Comparison of ENCODE assay signal across 1 cellular context in genomic region chr7:101220295-101220694, GRCh38.
TF ChIP-seq lines count a peak whose summit lies in the region.

No MANE protein-coding gene starts in this region.

TF ChIP-seq in HepG2, 621 proteins besides CTCF, POLR2A, EP300 and RAD21 (continues in another document):
- TF ChIP-seq HOXA9 (CRISPR knock-in tag; IDR thresholded peaks at IDR 0.05; ENCODE audit: borderline replicate concordance) = no peak
- TF ChIP-seq, protein P1, sequence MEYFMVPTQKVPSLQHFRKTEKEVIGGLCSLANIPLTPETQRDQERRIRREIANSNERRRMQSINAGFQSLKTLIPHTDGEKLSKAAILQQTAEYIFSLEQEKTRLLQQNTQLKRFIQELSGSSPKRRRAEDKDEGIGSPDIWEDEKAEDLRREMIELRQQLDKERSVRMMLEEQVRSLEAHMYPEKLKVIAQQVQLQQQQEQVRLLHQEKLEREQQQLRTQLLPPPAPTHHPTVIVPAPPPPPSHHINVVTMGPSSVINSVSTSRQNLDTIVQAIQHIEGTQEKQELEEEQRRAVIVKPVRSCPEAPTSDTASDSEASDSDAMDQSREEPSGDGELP (IDR thresholded peaks at IDR 0.05; ENCODE audit: borderline replicate concordance, low read depth) = peak; percentile 12; the same call in 1 of the 2 replicates
- 0 out of 2 replicates have a peak, but pooled peaks have one; percentile 16 for TF ChIP-seq SMAD3 (CRISPR knock-in tag; IDR thresholded peaks at IDR 0.05)
- TF ChIP-seq RXRA (CRISPR knock-in tag; IDR thresholded peaks at IDR 0.05) = no peak; the same call in 1 of the 2 replicates
- no peak for TF ChIP-seq ZC3H4 (CRISPR knock-in tag; IDR thresholded peaks at IDR 0.05; ENCODE audit: borderline replicate concordance)
- TF ChIP-seq MXD3 (CRISPR knock-in tag; IDR thresholded peaks at IDR 0.05) = no peak
- TF ChIP-seq KAT7 (CRISPR knock-in tag; IDR thresholded peaks at IDR 0.05; ENCODE audit: borderline replicate concordance) = no peak
- TF ChIP-seq, protein P2, sequence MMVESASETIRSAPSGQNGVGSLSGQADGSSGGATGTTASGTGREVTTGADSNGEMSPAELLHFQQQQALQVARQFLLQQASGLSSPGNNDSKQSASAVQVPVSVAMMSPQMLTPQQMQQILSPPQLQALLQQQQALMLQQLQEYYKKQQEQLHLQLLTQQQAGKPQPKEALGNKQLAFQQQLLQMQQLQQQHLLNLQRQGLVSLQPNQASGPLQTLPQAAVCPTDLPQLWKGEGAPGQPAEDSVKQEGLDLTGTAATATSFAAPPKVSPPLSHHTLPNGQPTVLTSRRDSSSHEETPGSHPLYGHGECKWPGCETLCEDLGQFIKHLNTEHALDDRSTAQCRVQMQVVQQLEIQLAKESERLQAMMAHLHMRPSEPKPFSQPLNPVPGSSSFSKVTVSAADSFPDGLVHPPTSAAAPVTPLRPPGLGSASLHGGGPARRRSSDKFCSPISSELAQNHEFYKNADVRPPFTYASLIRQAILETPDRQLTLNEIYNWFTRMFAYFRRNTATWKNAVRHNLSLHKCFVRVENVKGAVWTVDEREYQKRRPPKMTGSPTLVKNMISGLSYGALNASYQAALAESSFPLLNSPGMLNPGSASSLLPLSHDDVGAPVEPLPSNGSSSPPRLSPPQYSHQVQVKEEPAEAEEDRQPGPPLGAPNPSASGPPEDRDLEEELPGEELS (CRISPR knock-in tag; IDR thresholded peaks at IDR 0.05) = peak; percentile 37; the same call in 1 of the 2 replicates
- TF ChIP-seq, protein P3, sequence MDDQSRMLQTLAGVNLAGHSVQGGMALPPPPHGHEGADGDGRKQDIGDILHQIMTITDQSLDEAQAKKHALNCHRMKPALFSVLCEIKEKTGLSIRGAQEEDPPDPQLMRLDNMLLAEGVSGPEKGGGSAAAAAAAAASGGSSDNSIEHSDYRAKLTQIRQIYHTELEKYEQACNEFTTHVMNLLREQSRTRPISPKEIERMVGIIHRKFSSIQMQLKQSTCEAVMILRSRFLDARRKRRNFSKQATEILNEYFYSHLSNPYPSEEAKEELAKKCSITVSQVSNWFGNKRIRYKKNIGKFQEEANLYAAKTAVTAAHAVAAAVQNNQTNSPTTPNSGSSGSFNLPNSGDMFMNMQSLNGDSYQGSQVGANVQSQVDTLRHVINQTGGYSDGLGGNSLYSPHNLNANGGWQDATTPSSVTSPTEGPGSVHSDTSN (CRISPR knock-in tag; IDR thresholded peaks at IDR 0.05; ENCODE audit: borderline replicate concordance) = no peak
- TF ChIP-seq, protein P4, sequence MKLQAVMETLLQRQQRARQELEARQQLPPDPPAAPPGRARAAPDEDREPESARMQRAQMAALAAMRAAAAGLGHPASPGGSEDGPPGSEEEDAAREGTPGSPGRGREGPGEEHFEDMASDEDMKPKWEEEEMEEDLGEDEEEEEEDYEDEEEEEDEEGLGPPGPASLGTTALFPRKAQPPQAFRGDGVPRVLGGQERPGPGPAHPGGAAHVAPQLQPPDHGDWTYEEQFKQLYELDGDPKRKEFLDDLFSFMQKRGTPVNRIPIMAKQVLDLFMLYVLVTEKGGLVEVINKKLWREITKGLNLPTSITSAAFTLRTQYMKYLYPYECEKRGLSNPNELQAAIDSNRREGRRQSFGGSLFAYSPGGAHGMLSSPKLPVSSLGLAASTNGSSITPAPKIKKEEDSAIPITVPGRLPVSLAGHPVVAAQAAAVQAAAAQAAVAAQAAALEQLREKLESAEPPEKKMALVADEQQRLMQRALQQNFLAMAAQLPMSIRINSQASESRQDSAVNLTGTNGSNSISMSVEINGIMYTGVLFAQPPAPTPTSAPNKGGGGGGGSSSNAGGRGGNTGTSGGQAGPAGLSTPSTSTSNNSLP (IDR thresholded peaks at IDR 0.05; ENCODE audit: low read depth, low read length) = peak; percentile 75
- TF ChIP-seq CREB3 (CRISPR knock-in tag; IDR thresholded peaks at IDR 0.05) = no peak
- peak; percentile 23; the same call in 1 of the 2 replicates for TF ChIP-seq KDM6A (CRISPR knock-in tag; IDR thresholded peaks at IDR 0.05; ENCODE audit: low read depth)
- no peak for TF ChIP-seq LCORL (IDR thresholded peaks at IDR 0.05)
- TF ChIP-seq LCORL (CRISPR knock-in tag; IDR thresholded peaks at IDR 0.05) = peak; percentile 54; the same call in 1 of the 2 replicates
- peak; percentile 24 for TF ChIP-seq MED8 (CRISPR knock-in tag; IDR thresholded peaks at IDR 0.05; ENCODE audit: insufficient replicate concordance)
- peak; percentile 78 for TF ChIP-seq ZNF121 (CRISPR knock-in tag; IDR thresholded peaks at IDR 0.05)
- TF ChIP-seq, protein P5, sequence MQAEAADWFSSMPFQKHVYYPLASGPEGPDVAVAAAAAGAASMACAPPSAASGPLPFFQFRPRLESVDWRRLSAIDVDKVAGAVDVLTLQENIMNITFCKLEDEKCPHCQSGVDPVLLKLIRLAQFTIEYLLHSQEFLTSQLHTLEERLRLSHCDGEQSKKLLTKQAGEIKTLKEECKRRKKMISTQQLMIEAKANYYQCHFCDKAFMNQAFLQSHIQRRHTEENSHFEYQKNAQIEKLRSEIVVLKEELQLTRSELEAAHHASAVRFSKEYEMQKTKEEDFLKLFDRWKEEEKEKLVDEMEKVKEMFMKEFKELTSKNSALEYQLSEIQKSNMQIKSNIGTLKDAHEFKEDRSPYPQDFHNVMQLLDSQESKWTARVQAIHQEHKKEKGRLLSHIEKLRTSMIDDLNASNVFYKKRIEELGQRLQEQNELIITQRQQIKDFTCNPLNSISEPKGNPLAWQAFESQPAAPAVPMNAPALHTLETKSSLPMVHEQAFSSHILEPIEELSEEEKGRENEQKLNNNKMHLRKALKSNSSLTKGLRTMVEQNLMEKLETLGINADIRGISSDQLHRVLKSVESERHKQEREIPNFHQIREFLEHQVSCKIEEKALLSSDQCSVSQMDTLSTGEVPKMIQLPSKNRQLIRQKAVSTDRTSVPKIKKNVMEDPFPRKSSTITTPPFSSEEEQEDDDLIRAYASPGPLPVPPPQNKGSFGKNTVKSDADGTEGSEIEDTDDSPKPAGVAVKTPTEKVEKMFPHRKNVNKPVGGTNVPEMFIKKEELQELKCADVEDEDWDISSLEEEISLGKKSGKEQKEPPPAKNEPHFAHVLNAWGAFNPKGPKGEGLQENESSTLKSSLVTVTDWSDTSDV (CRISPR knock-in tag; IDR thresholded peaks at IDR 0.05) = no peak
- TF ChIP-seq ESRRA (CRISPR knock-in tag; IDR thresholded peaks at IDR 0.05; ENCODE audit: low read depth) = peak; percentile 81; the same call in 1 of the 2 replicates
- no peak for TF ChIP-seq MBNL3 (CRISPR knock-in tag; conservative IDR thresholded peaks at IDR 0.05)
- no peak for TF ChIP-seq ZNF549 (CRISPR knock-in tag; IDR thresholded peaks at IDR 0.05)
- TF ChIP-seq ATAD3A (CRISPR knock-in tag; IDR thresholded peaks at IDR 0.05) = no peak
- TF ChIP-seq RXRB (CRISPR knock-in tag; IDR thresholded peaks at IDR 0.05; ENCODE audit: borderline replicate concordance) = 0 out of 2 replicates have a peak, but pooled peaks have one; percentile 27
- no peak for TF ChIP-seq ZNF510 (CRISPR knock-in tag; IDR thresholded peaks at IDR 0.05; ENCODE audit: low read depth)
- no peak for TF ChIP-seq ZNF607 (CRISPR knock-in tag; IDR thresholded peaks at IDR 0.05; ENCODE audit: borderline replicate concordance)
- peak; percentile 91 for TF ChIP-seq BHLHE40 (IDR thresholded peaks at IDR 0.05; ENCODE audit: low read length)
- peak; percentile 48 for TF ChIP-seq SAP130 (CRISPR knock-in tag; IDR thresholded peaks at IDR 0.05; ENCODE audit: low read depth)
- TF ChIP-seq, protein P6, sequence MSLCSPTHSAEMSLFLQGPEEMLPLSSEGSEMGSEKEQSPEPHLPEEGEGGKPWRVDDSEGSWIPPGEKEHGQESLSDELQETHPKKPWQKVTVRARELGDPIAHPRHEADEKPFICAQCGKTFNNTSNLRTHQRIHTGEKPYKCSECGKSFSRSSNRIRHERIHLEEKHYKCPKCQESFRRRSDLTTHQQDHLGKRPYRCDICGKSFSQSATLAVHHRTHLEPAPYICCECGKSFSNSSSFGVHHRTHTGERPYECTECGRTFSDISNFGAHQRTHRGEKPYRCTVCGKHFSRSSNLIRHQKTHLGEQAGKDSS (CRISPR knock-in tag; IDR thresholded peaks at IDR 0.05; ENCODE audit: borderline replicate concordance, low read depth) = no peak
- TF ChIP-seq, protein P7, sequence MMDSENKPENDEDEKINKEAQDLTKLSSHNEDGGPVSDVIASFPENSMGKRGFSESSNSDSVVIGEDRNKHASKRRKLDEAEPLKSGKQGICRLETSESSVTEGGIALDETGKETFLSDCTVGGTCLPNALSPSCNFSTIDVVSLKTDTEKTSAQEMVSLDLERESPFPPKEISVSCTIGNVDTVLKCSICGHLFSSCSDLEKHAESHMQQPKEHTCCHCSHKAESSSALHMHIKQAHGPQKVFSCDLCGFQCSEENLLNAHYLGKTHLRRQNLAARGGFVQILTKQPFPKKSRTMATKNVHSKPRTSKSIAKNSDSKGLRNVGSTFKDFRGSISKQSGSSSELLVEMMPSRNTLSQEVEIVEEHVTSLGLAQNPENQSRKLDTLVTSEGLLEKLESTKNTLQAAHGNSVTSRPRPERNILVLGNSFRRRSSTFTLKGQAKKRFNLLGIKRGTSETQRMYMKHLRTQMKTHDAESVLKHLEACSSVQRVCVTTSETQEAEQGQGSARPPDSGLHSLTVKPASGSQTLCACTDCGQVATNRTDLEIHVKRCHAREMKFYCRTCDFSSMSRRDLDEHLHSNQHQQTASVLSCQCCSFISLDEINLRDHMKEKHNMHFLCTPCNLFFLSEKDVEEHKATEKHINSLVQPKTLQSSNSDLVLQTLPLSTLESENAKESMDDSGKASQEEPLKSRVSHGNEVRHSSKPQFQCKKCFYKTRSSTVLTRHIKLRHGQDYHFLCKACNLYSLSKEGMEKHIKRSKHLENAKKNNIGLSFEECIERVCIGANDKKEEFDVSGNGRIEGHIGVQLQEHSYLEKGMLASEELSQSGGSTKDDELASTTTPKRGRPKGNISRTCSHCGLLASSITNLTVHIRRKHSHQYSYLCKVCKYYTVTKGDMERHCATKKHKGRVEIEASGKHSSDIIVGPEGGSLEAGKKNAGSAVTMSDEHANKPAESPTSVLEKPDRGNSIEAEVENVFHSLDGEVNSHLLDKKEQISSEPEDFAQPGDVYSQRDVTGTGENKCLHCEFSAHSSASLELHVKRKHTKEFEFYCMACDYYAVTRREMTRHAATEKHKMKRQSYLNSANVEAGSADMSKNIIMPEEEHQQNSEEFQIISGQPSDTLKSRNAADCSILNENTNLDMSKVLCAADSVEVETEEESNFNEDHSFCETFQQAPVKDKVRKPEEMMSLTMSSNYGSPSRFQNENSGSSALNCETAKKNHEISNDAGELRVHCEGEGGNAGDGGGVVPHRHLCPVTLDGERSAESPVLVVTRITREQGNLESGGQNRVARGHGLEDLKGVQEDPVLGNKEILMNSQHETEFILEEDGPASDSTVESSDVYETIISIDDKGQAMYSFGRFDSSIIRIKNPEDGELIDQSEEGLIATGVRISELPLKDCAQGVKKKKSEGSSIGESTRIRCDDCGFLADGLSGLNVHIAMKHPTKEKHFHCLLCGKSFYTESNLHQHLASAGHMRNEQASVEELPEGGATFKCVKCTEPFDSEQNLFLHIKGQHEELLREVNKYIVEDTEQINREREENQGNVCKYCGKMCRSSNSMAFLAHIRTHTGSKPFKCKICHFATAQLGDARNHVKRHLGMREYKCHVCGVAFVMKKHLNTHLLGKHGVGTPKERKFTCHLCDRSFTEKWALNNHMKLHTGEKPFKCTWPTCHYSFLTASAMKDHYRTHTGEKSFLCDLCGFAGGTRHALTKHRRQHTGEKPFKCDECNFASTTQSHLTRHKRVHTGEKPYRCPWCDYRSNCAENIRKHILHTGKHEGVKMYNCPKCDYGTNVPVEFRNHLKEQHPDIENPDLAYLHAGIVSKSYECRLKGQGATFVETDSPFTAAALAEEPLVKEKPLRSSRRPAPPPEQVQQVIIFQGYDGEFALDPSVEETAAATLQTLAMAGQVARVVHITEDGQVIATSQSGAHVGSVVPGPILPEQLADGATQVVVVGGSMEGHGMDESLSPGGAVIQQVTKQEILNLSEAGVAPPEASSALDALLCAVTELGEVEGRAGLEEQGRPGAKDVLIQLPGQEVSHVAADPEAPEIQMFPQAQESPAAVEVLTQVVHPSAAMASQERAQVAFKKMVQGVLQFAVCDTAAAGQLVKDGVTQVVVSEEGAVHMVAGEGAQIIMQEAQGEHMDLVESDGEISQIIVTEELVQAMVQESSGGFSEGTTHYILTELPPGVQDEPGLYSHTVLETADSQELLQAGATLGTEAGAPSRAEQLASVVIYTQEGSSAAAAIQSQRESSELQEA (CRISPR knock-in tag; IDR thresholded peaks at IDR 0.05; ENCODE audit: not compliant biosample characterization) = no peak
- no peak for TF ChIP-seq ZNF883 (CRISPR knock-in tag; IDR thresholded peaks at IDR 0.05; ENCODE audit: not compliant biosample characterization)
- no peak for TF ChIP-seq KLF12 (CRISPR knock-in tag; IDR thresholded peaks at IDR 0.05; ENCODE audit: borderline replicate concordance)
- no peak for TF ChIP-seq SOX6 (IDR thresholded peaks at IDR 0.05)
- peak; percentile 75 for TF ChIP-seq SOX6 (CRISPR knock-in tag; IDR thresholded peaks at IDR 0.05)
- TF ChIP-seq ERF (CRISPR knock-in tag; IDR thresholded peaks at IDR 0.05) = no peak
- no peak for TF ChIP-seq ZNF850 (CRISPR knock-in tag; conservative IDR thresholded peaks at IDR 0.05)
- no peak for TF ChIP-seq RNF219 (CRISPR knock-in tag; IDR thresholded peaks at IDR 0.05)
- 0 out of 2 replicates have a peak, but pooled peaks have one; percentile 11 for TF ChIP-seq SOX5 (CRISPR knock-in tag; IDR thresholded peaks at IDR 0.05; ENCODE audit: borderline replicate concordance)
- TF ChIP-seq RFX3 (CRISPR knock-in tag; IDR thresholded peaks at IDR 0.05) = no peak
- TF ChIP-seq SYNCRIP (IDR thresholded peaks at IDR 0.05; ENCODE audit: insufficient read depth, low read depth, low read length) = no peak
- TF ChIP-seq ZNF430 (CRISPR knock-in tag; IDR thresholded peaks at IDR 0.05) = no peak
- TF ChIP-seq FOXC1 (CRISPR knock-in tag; IDR thresholded peaks at IDR 0.05; ENCODE audit: borderline replicate concordance) = no peak
